In the genomic region with DNA sequence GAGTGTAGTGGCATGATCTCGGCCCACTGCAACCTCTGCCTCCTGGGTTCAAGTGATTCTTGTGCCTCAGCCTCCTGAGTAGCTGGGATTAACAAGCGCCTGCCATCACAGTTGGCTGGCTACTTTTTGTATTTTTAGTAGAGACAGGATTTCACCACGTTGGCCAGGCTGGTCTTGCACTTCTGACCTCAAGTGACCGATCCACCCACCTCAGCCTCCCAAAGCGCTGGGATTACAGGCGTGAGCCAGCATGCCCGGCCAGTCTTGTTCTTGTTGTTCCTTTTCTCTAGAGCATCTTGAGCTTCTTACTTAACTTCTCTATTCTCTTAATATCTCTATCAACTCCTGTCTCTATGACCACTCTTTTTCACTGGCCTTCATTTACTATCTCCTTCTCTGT, we compare ENCODE assay signal across 14 cellular contexts. TPM values are rescaled to one million over a fixed set of nuclear protein-coding genes. Genes with fewer than 3 reads are reported as not detected.
"Had no signal": no experiment of that assay in that cellular context is flagged by ENCODE, and none has a peak within 500 bp of the region (broad histone marks: within the 10 kb centered on the region; RNA-seq: fewer than 3 reads in every experiment).

No MANE protein-coding gene starts in this region.

RNA-seq across cellular contexts. Expression of a gene that starts 51.2 kb away (rescaled TPM):
- total RNA-seq: activated CD4-positive, alpha-beta memory T cell treated with anti-CD3 and anti-CD28 coated beads, Interleukin-2, amount 10 ng/mL, durations not matched to agents 7 days and 5 days; activated CD4-positive, alpha-beta T cell treated with anti-CD3 and anti-CD28 coated beads for 36 hours; activated CD4-positive, alpha-beta T cell treated with anti-CD3 and anti-CD28 coated beads, Interleukin-2, amount 10 ng/mL, durations not matched to agents 7 days and 5 days; activated CD8-positive, alpha-beta memory T cell treated with anti-CD3 and anti-CD28 coated beads, Interleukin-2, amount 10 ng/mL, durations not matched to agents 7 days and 5 days; activated CD8-positive, alpha-beta T cell treated with anti-CD3 and anti-CD28 coated beads, Interleukin-2, amount 10 ng/mL, durations not matched to agents 7 days and 5 days; activated naive CD8-positive, alpha-beta T cell treated with anti-CD3 and anti-CD28 coated beads, Interleukin-2, amount 10 ng/mL, durations not matched to agents 7 days and 5 days; activated T-helper 2 cell treated with anti-CD3 and anti-CD28 coated beads, Interferon-gamma antibody, Interleukin-2, Interleukin-4, amounts not matched to agents 10 μg/mL and 5 μg/mL and 100 μg/mL, durations not matched to agents 14 hours and 24 hours and 36 hours; ascending aorta; bronchial epithelial cell; cardiac muscle cell; T-cell; T-helper 1 cell treated with Interleukin-12 subunit alpha and Interleukin-12 subunit beta and Interleukin-4 antibody, amounts not matched to agents 30 ng/mL and 1 ng/mL, for 36 hours; T-helper 17 cell; T-helper 2 cell treated with Interferon-gamma antibody and Interleukin-4, amounts not matched to agents 100 ng/mL and 5 ng/mL, for 36 hours had no signal
